13 cellular contexts compared by ENCODE assay signal in the genomic region with DNA sequence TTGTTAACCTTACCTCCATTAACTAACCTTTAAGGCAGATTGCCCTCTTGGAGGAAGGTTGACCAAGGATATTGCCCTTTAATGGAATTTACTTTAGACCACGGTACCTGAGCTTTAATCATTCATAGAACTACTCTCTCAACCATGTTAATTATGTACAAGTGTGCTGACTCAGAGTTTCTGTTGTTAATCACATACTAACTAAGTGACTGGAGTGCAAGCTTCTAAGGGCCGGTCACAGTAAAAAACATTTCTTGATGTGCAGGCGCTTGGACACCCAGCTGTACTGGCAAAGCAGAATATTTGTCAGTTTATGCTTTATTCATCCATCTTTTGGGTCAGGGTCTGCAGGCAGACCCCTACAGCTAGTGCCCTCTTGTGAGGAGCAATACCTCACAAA. TPM values are rescaled to one million over a fixed set of nuclear protein-coding genes. Genes with fewer than 3 reads are reported as not detected.
"Had no signal": no experiment of that assay in that cellular context is flagged by ENCODE, and none has a peak within 500 bp of the region (broad histone marks: within the 10 kb centered on the region; RNA-seq: fewer than 3 reads in every experiment).

No MANE protein-coding gene starts in this region.

RNA-seq across cellular contexts. Expression of gene HSFY1, which starts 6.6 kb away (rescaled TPM):
- total RNA-seq: stomach, subcutaneous adipose tissue, suprapubic skin, temporal lobe, thoracic aorta, thyroid gland, tibial nerve, transverse colon, upper lobe of left lung, ureter, urinary bladder, uterus, vagina had no signal
- polyA plus RNA-seq: urinary bladder had no signal
